18 cellular contexts compared by ENCODE assay signal in genomic region chr13:53098455-53098854, GRCh38.
"Had no signal": no experiment of that assay in that cellular context is flagged by ENCODE, and none has a peak within 500 bp of the region (broad histone marks: within the 10 kb centered on the region; RNA-seq: fewer than 3 reads in every experiment).

No MANE protein-coding gene starts in this region.

- ATAC-seq: natural killer cell, sciatic nerve, T-cell had no signal

- H3K36me3 ChIP-seq: ovary, thyroid gland had no signal

- DNase-seq: activated B cell treated with CpG ODN at 0.5 μM for 24 hours; activated CD4-positive, alpha-beta memory T cell treated with anti-CD3 and anti-CD28 coated beads for 36 hours; activated CD4-positive, alpha-beta T cell treated with anti-CD3 and anti-CD28 coated beads for 4 hours; activated gamma-delta T cell treated with Interleukin-2 at 50 U/mL for 16 hours; activated T-cell treated with anti-CD3 and anti-CD28 coated beads for 4 hours; dorsolateral prefrontal cortex; erythroblast; foreskin melanocyte; mesenchymal stem cell; natural killer cell; ovary; stimulated activated CD4-positive, alpha-beta T cell treated with anti-CD3 and anti-CD28 coated beads, Interleukin-12 subunit alpha, Interleukin-12 subunit beta, amount 100 ng/mL, for 4 hours; stimulated activated CD4-positive, alpha-beta T cell treated with anti-CD3 and anti-CD28 coated beads, Interleukin-1b, Interleukin-23, amount 100 ng/mL, for 48 hours; stimulated activated naive CD4-positive, alpha-beta T cell treated with Interleukin-2 at 50 U/mL for 16 hours; T-cell; thyroid gland had no signal

- H3K4me1 ChIP-seq: thyroid gland had no signal

- H3K9me3 ChIP-seq: ovary, thyroid gland had no signal

- H3K27ac ChIP-seq: dorsolateral prefrontal cortex, ovary, thyroid gland had no signal

- FAIRE-seq: urothelium cell line had no signal

- H3K27me3 ChIP-seq: dorsolateral prefrontal cortex, ovary, thyroid gland had no signal

- H3K4me3 ChIP-seq: dorsolateral prefrontal cortex, ovary, thyroid gland had no signal
